In genomic region chr3:20041197-20041780, GRCh38 we compare ENCODE assay signal across 8 cellular contexts. TPM values are rescaled to one million over a fixed set of nuclear protein-coding genes. Genes with fewer than 3 reads are reported as not detected.
A peak's percentile ranks its signal among the peaks of the same experiment; 100 is the strongest.
DNase-seq lines count a peak whose midpoint lies in the region; ATAC-seq and TF ChIP-seq lines count a peak whose summit lies in the region.

No MANE protein-coding gene starts in this region.

- POLR2A ChIA-PET in CD8-positive, alpha-beta T cell (lab: Charles Lee) = interaction anchor here (0.9 to 3.0 kb wide), 6 partner anchors 12 to 145 kb away, joined by 3 to 14 read pairs (median 6); partner anchors contain the start of genes RAB5A and SGO1

- DNase-seq in CD8-positive, alpha-beta T cell = peak; percentile 42 to 80 (median 74)
- DNase-seq in HK-2 (ENCODE audit: unreplicated experiment) (peak; percentile 54), Peyer's patch (peak; percentile 89 to 95 (median 91)), fibroblast of pulmonary artery (ENCODE audit: low read depth) (peak; percentile 59)
- peak; percentile 63 for DNase-seq in activated T-helper 9 cell treated with anti-CD3 and anti-CD28 coated beads, Interleukin-2, amount 50 U/mL, for 16 hours (ENCODE audit: low read depth)

- no peak for TF ChIP-seq CTCF in CD8-positive, alpha-beta T cell (IDR thresholded peaks at IDR 0.05)
- TF ChIP-seq CTCF in Peyer's patch (IDR thresholded peaks at IDR 0.05) (no peak), fibroblast of pulmonary artery (IDR thresholded peaks at IDR 0.05; ENCODE audit: low read length, missing control alignments) (no peak), nephron (IDR thresholded peaks at IDR 0.05; ENCODE audit: unreplicated experiment in 3 of 3) (no peak)

- no peaks in the 10 kb centered on the region for H3K9me3 Mint-ChIP-seq in CD8-positive, alpha-beta T cell
- H3K9me3 Mint-ChIP-seq in nephron = no peaks in the 10 kb centered on the region
- H3K9me3 Mint-ChIP-seq in stimulated activated naive CD8-positive, alpha-beta T cell treated with anti-CD3 and anti-CD28 coated beads, Interleukin-15, Interleukin-2, amounts not matched to agents 100 ng/mL and 50 ng/mL, for 24 hours = no peaks in the 10 kb centered on the region

- peaks cover 63% of the 10 kb centered on the region for H3K4me1 Mint-ChIP-seq in CD8-positive, alpha-beta T cell (ENCODE audit: low read depth)
- H3K4me1 Mint-ChIP-seq in nephron = peaks cover 22% of the 10 kb centered on the region
- peaks cover 59% of the 10 kb centered on the region for H3K4me1 Mint-ChIP-seq in stimulated activated naive CD8-positive, alpha-beta T cell treated with anti-CD3 and anti-CD28 coated beads, Interleukin-15, Interleukin-2, amounts not matched to agents 100 ng/mL and 50 ng/mL, for 24 hours (ENCODE audit: low read depth)

- ATAC-seq in CD8-positive, alpha-beta T cell = peak; percentile 27
- peak; percentile 44 for ATAC-seq in GM19467 (IDR thresholded peaks at IDR 0.05; ENCODE audit: unreplicated experiment)

- intact Hi-C loops in CD8-positive, alpha-beta T cell (cut with DNase I, micrococcal nuclease) = loop anchor here (2.0 to 5.0 kb wide), 6 partner anchors 14 to 894 kb away; partner anchors contain the start of genes KCNH8 (in 1 of the 2) and SGO1 (in 1 of the 2)

- peak overlapping the region; percentile 72 for H3K27ac ChIP-seq in CD8-positive, alpha-beta T cell (ENCODE audit: low read depth, low read length)
- H3K27ac ChIP-seq in Peyer's patch = peak overlapping the region; percentile 89 to 98 (median 97)

- H3K27ac Mint-ChIP-seq in CD8-positive, alpha-beta T cell = peak overlapping the region; percentile 98
- H3K27ac Mint-ChIP-seq in nephron = peak overlapping the region; percentile 82 to 97 (median 92)
- peak overlapping the region; percentile 86 for H3K27ac Mint-ChIP-seq in stimulated activated naive CD8-positive, alpha-beta T cell treated with anti-CD3 and anti-CD28 coated beads, Interleukin-15, Interleukin-2, amounts not matched to agents 100 ng/mL and 50 ng/mL, for 24 hours

- H3K9me3 ChIP-seq in CD8-positive, alpha-beta T cell (ENCODE audit: low read length) = no peaks in the 10 kb centered on the region
- no peaks in the 10 kb centered on the region for H3K9me3 ChIP-seq in Peyer's patch

- CTCF ChIA-PET in CD8-positive, alpha-beta T cell (lab: Charles Lee) = interaction anchor here (0.6 to 1.5 kb wide), 5 partner anchors 12 to 153 kb away, joined by 3 to 4 read pairs (median 3); partner anchors contain the start of gene SGO1

- H3K4me1 ChIP-seq in CD8-positive, alpha-beta T cell (ENCODE audit: insufficient read depth, low read length) = peaks cover 54% of the 10 kb centered on the region
- H3K4me1 ChIP-seq in Peyer's patch = peaks cover 0 to 35% (median 7%) of the 10 kb centered on the region in 4 donors

- no peaks in the 10 kb centered on the region for H3K36me3 ChIP-seq in CD8-positive, alpha-beta T cell (ENCODE audit: insufficient read depth, low read length)
- no peaks in the 10 kb centered on the region for H3K36me3 ChIP-seq in Peyer's patch

- H3K4me3 ChIP-seq in CD8-positive, alpha-beta T cell (ENCODE audit: low read depth, low read length) = peak overlapping the region; percentile 91
- peak overlapping the region; percentile 69 to 92 (median 84) for H3K4me3 ChIP-seq in Peyer's patch
- H3K4me3 ChIP-seq in fibroblast of pulmonary artery (replicated peaks; ENCODE audit: low read depth, low read length) = peak overlapping the region; percentile 70

- no peaks in the 10 kb centered on the region for H3K27me3 ChIP-seq in CD8-positive, alpha-beta T cell (ENCODE audit: insufficient read depth, low read length)
- no peaks in the 10 kb centered on the region for H3K27me3 ChIP-seq in Peyer's patch

- no peaks in the 10 kb centered on the region for H3K27me3 Mint-ChIP-seq in CD8-positive, alpha-beta T cell (ENCODE audit: low read depth)
- no peaks in the 10 kb centered on the region for H3K27me3 Mint-ChIP-seq in nephron (ENCODE audit: low read depth)
- no peaks in the 10 kb centered on the region for H3K27me3 Mint-ChIP-seq in stimulated activated naive CD8-positive, alpha-beta T cell treated with anti-CD3 and anti-CD28 coated beads, Interleukin-15, Interleukin-2, amounts not matched to agents 100 ng/mL and 50 ng/mL, for 24 hours

- peaks cover 8% of the 10 kb centered on the region for H3K36me3 Mint-ChIP-seq in CD8-positive, alpha-beta T cell
- no peaks in the 10 kb centered on the region for H3K36me3 Mint-ChIP-seq in nephron (ENCODE audit: low read depth)
- H3K36me3 Mint-ChIP-seq in stimulated activated naive CD8-positive, alpha-beta T cell treated with anti-CD3 and anti-CD28 coated beads, Interleukin-15, Interleukin-2, amounts not matched to agents 100 ng/mL and 50 ng/mL, for 24 hours (ENCODE audit: low read depth) = no peaks in the 10 kb centered on the region

- H3K4me3 Mint-ChIP-seq in CD8-positive, alpha-beta T cell = peak overlapping the region; percentile 98
- H3K4me3 Mint-ChIP-seq in nephron = peak overlapping the region; percentile 95 to 97 (median 96)
- H3K4me3 Mint-ChIP-seq in stimulated activated naive CD8-positive, alpha-beta T cell treated with anti-CD3 and anti-CD28 coated beads, Interleukin-15, Interleukin-2, amounts not matched to agents 100 ng/mL and 50 ng/mL, for 24 hours = peak overlapping the region; percentile 91

- TF ChIP-seq POLR2A in Peyer's patch (IDR thresholded peaks at IDR 0.05) = peak in 1 of 2 donors; percentile 61

RNA-seq across cellular contexts. Expression of gene KAT2B, which starts 1.0 kb away (rescaled TPM):
- 10 to 100 TPM; 37.5 to 37.9 TPM for total RNA-seq in CD8-positive, alpha-beta T cell
- total RNA-seq in Peyer's patch = 10 to 100 TPM; 28.0 to 46.2 (median 42.9) TPM

RNA-seq across cellular contexts. Expression of gene PP2D1, which starts 29.2 kb away (rescaled TPM):
- not detected for total RNA-seq in CD8-positive, alpha-beta T cell
- not detected for total RNA-seq in Peyer's patch

Comparison
In these comparisons a context has a peak if more than half of its experiments do, and no peak if none do; other contexts are left out.
1. Peak in every context shown above with its lines: DNase-seq, ATAC-seq, H3K4me3 ChIP-seq and H3K27ac ChIP-seq.